Comparison of ENCODE assay signal across 9 cellular contexts in the genomic region with DNA sequence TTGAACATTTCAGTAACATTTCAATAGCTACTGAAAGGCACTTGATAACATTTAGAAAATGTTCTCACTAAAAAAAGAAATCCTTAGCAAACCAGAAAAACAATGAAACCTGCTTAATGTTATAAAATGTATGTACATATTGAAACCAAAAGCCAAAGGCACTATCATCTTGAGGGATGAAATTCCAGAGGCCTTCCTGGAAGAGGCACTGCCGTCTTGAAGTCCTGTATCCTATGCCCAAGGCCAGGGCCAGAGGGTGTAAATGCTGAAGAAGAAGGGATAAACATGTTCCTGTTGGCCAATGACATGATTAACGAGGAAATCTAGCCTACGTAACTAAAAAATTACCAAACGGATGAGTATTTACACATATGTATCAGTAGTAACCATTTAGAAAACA. TPM values are rescaled to one million over a fixed set of nuclear protein-coding genes. Genes with fewer than 3 reads are reported as not detected.
"Had no signal": no experiment of that assay in that cellular context is flagged by ENCODE, and none has a peak within 500 bp of the region (broad histone marks: within the 10 kb centered on the region; RNA-seq: fewer than 3 reads in every experiment).

No MANE protein-coding gene starts in this region.

- H3K9ac ChIP-seq: KMS-11 had no signal

- FAIRE-seq: HTR-8/SVneo had no signal

- DNase-seq: IMR-90, Karpas-422, KBM-7, KG1 had no signal

- H3K4me2 ChIP-seq: KMS-11 had no signal

- H3K27ac ChIP-seq: HL-60, KMS-11 had no signal

RNA-seq across cellular contexts. Expression of a gene that starts 57.0 kb away (rescaled TPM):
- total RNA-seq: HT-29, HT1080, IMR-90 had no signal
- polyA plus RNA-seq: IMR-90 had no signal
